In genomic region chr18:59861963-59862819, GRCh38 we compare ENCODE assay signal across 12 cellular contexts. TPM values are rescaled to one million over a fixed set of nuclear protein-coding genes. Genes with fewer than 3 reads are reported as not detected.
A peak's percentile ranks its signal among the peaks of the same experiment; 100 is the strongest.
DNase-seq lines count a peak whose midpoint lies in the region; ATAC-seq and TF ChIP-seq lines count a peak whose summit lies in the region.
"Had no signal": no experiment of that assay in that cellular context is flagged by ENCODE, and none has a peak within 500 bp of the region (broad histone marks: within the 10 kb centered on the region; RNA-seq: fewer than 3 reads in every experiment).

No MANE protein-coding gene starts in this region.

- peak; percentile 75 for ATAC-seq in GM19452 (IDR thresholded peaks at IDR 0.05; ENCODE audit: unreplicated experiment)
- peak; percentile 58 for ATAC-seq in HG03039 (IDR thresholded peaks at IDR 0.05; ENCODE audit: unreplicated experiment)
- no peak for ATAC-seq in gastroesophageal sphincter
- ATAC-seq: activated naive CD4-positive, alpha-beta T cell treated with anti-CD3 and anti-CD28 coated beads, Interleukin-2, amount 50 U/mL, for 72 hours had no signal

- no peak overlapping the region for H3K9ac ChIP-seq in OCI-LY3 (ENCODE audit: low read length)

- peak overlapping the region; percentile 35 for H3K4me2 ChIP-seq in OCI-LY3 (ENCODE audit: low read length)

- H2AFZ ChIP-seq in OCI-LY3 (ENCODE audit: low read depth, low read length): peak overlapping the region; percentile 48; the same call in 1 of the 2 replicates

- H3K4me3 ChIP-seq in OCI-LY3 (ENCODE audit: low read length) (0 out of 2 replicates have a peak overlapping the region, but pooled peaks have one; percentile 1), gastroesophageal sphincter (no peak overlapping the region)
- H3K4me3 ChIP-seq: left ventricle myocardium inferior, testis had no signal

- no peak for TF ChIP-seq EP300 in gastroesophageal sphincter (IDR thresholded peaks at IDR 0.05)

- TF ChIP-seq CTCF in OCI-LY3 (IDR thresholded peaks at IDR 0.05; ENCODE audit: low read depth, low read length): no peak
- TF ChIP-seq CTCF in gastroesophageal sphincter (IDR thresholded peaks at IDR 0.05): no peak

- no peaks in the 10 kb centered on the region for H3K36me3 ChIP-seq in OCI-LY3 (replicated peaks; ENCODE audit: low read depth, low read length)
- H3K36me3 ChIP-seq in gastroesophageal sphincter: no peaks in the 10 kb centered on the region
- H3K36me3 ChIP-seq: left ventricle myocardium inferior had no signal

- H3K27ac ChIP-seq in OCI-LY3 (ENCODE audit: low read length) (no peak overlapping the region), gastroesophageal sphincter (no peak overlapping the region)
- H3K27ac ChIP-seq: left ventricle myocardium inferior, testis had no signal

- peaks cover 4% of the 10 kb centered on the region; the same call in 1 of the 2 replicates for H3K9me3 ChIP-seq in OCI-LY3 (ENCODE audit: insufficient read depth, low read length)
- H3K9me3 ChIP-seq in gastroesophageal sphincter: no peaks in the 10 kb centered on the region
- H3K9me3 ChIP-seq: left ventricle myocardium inferior, testis had no signal

- H3K27me3 ChIP-seq in OCI-LY3 (ENCODE audit: low read depth, low read length): peaks cover 6% of the 10 kb centered on the region
- H3K27me3 ChIP-seq in gastroesophageal sphincter: peaks cover 18% of the 10 kb centered on the region
- H3K27me3 ChIP-seq: testis had no signal

- H3K4me1 ChIP-seq in OCI-LY3 (ENCODE audit: low read length) (peaks cover 19% of the 10 kb centered on the region), gastroesophageal sphincter (no peaks in the 10 kb centered on the region)
- H3K4me1 ChIP-seq: left ventricle myocardium inferior had no signal

- no peak for TF ChIP-seq POLR2A in gastroesophageal sphincter (IDR thresholded peaks at IDR 0.05)

- no peaks in the 10 kb centered on the region for H4K20me1 ChIP-seq in OCI-LY3 (ENCODE audit: insufficient read depth, low read length)

- 48 to 64% methylated on average over 2 to 7 of the region's 7 CpGs for WGBS in gastroesophageal sphincter (ENCODE audit: low coverage in 1 of 2), 2 donors

- DNase-seq in DMS79 treated with DMSO at 0.1 percent for 48 hours (lab: John Stamatoyannopoulos, UW) (peak; percentile 70), NCI-H2196 (lab: John Stamatoyannopoulos, UW; ENCODE audit: unreplicated experiment) (no peak), NCI-H510A treated with DMSO at 0.1 percent for 48 hours (lab: John Stamatoyannopoulos, UW) (no peak)
- DNase-seq in activated T-cell treated with anti-CD3 and anti-CD28 coated beads, Interleukin-2, amount 50 U/mL, for 1 hour: no peak
- DNase-seq: left ventricle myocardium inferior, NCI-H187 treated with DMSO at 0.1 percent for 48 hours, testis had no signal

- no peaks in the 10 kb centered on the region for H3K79me2 ChIP-seq in OCI-LY3 (ENCODE audit: low read length)

RNA-seq across cellular contexts. Expression of gene PMAIP1, which starts 37.6 kb away (rescaled TPM):
- 1 to 10 TPM in 3 of 4 donors, not detected in 1; 1.2 to 2.7 (median 1.3) TPM for total RNA-seq in gastroesophageal sphincter
